8 cellular contexts compared by ENCODE assay signal in the genomic region with DNA sequence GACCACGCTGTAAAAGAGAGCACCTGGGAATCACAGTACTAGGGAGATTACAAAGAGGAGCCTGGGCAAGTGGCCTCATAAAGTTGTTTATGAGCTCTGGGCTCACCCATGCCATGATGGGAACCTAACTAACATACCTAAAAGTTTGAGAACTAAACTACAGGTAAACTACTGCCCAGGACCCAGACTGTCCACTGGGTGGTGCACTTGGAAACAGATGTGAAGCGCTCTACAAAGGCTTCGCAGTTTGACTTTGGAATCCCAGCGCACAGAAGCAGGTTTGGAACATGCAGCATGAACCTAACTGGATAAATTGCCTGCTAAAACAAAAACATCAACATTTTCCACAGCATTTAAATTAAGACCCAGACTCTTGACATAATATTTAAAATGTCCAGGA.
DNase-seq lines count a peak whose midpoint lies in the region; ATAC-seq and TF ChIP-seq lines count a peak whose summit lies in the region.

No MANE protein-coding gene starts in this region.

- H3K36me3 ChIP-seq in A673 (ENCODE audit: insufficient read depth, low read length, poor library complexity, severe bottlenecking), result no peaks in the 10 kb centered on the region
- no peaks in the 10 kb centered on the region for H3K36me3 ChIP-seq in naive thymus-derived CD4-positive, alpha-beta T cell (ENCODE audit: control insufficient read depth in 2 of 3, insufficient read depth in 3 of 3, low read length in 3 of 3)

- intact Hi-C loops in A673 (cut with micrococcal nuclease; ENCODE audit: unreplicated experiment), result loop anchor here (2.0 kb wide), 1 partner anchor 380 kb away; no protein-coding TSS in a partner anchor
- intact Hi-C loops in naive thymus-derived CD4-positive, alpha-beta T cell (cut with micrococcal nuclease), result no loop called here

- H3K4me3 ChIP-seq in A673 (ENCODE audit: low read depth, low read length, poor library complexity, severe bottlenecking), result no peak overlapping the region
- no peak overlapping the region for H3K4me3 ChIP-seq in naive thymus-derived CD4-positive, alpha-beta T cell (ENCODE audit: low read length)
- H3K4me3 ChIP-seq in foreskin fibroblast (ENCODE audit: low read depth in 1 of 2, low read length in 2 of 2), result no peak overlapping the region

- no peaks in the 10 kb centered on the region for H3K4me1 Mint-ChIP-seq in naive thymus-derived CD4-positive, alpha-beta T cell

- peaks cover 0 to 3% (median 0%) of the 10 kb centered on the region in 11 donors for H3K9me3 Mint-ChIP-seq in naive thymus-derived CD4-positive, alpha-beta T cell

- CTCF ChIA-PET in A673 (lab: Charles Lee), result no interaction called here
- CTCF ChIA-PET in naive thymus-derived CD4-positive, alpha-beta T cell (lab: Charles Lee), result no interaction called here

- H3K36me3 Mint-ChIP-seq in naive thymus-derived CD4-positive, alpha-beta T cell, result no peaks in the 10 kb centered on the region

- TF ChIP-seq CTCF in A673 (conservative IDR thresholded peaks at IDR 0.05; ENCODE audit: low read depth, low read length), result peak; percentile 67
- TF ChIP-seq CTCF in foreskin keratinocyte (conservative IDR thresholded peaks at IDR 0.05), result peak; percentile 42
- TF ChIP-seq CTCF in foreskin fibroblast (IDR thresholded peaks at IDR 0.05; ENCODE audit: low read depth, low read length), result no peak

- H3K4me1 ChIP-seq in A673 (ENCODE audit: insufficient read depth, low read length, poor library complexity, severe bottlenecking) (no peaks in the 10 kb centered on the region), foreskin keratinocyte (no peaks in the 10 kb centered on the region)
- H3K4me1 ChIP-seq in naive thymus-derived CD4-positive, alpha-beta T cell (ENCODE audit: control insufficient read depth in 2 of 2, insufficient read depth in 2 of 2, low read length in 2 of 2), result no peaks in the 10 kb centered on the region

- POLR2A ChIA-PET in A673 (lab: Charles Lee; ENCODE audit: low non-redundant PET), result no interaction called here
- POLR2A ChIA-PET in naive thymus-derived CD4-positive, alpha-beta T cell (lab: Charles Lee), result no interaction called here

- H3K27ac ChIP-seq in A673 (ENCODE audit: low read depth, low read length, poor library complexity, severe bottlenecking), result no peak overlapping the region
- H3K27ac ChIP-seq in foreskin keratinocyte, result no peak overlapping the region
- H3K27ac ChIP-seq in naive thymus-derived CD4-positive, alpha-beta T cell (ENCODE audit: low read depth, low read length), result no peak overlapping the region

- peak; percentile 79 for ATAC-seq in GM19351 (IDR thresholded peaks at IDR 0.05; ENCODE audit: unreplicated experiment)
- ATAC-seq in foreskin keratinocyte, result peak; percentile 34
- no peak for ATAC-seq in naive thymus-derived CD4-positive, alpha-beta T cell
- no peak for ATAC-seq in GM19395 (IDR thresholded peaks at IDR 0.05; ENCODE audit: unreplicated experiment)

- H3K9me3 ChIP-seq in A673 (ENCODE audit: low read depth, low read length, poor library complexity, severe bottlenecking), result no peaks in the 10 kb centered on the region
- no peaks in the 10 kb centered on the region for H3K9me3 ChIP-seq in naive thymus-derived CD4-positive, alpha-beta T cell (ENCODE audit: control insufficient read depth in 2 of 3, low read length in 3 of 3)

- H3K27me3 ChIP-seq in A673 (replicated peaks; ENCODE audit: insufficient read depth, low read depth, low read length, poor library complexity) (no peaks in the 10 kb centered on the region), foreskin keratinocyte (no peaks in the 10 kb centered on the region)
- no peaks in the 10 kb centered on the region for H3K27me3 ChIP-seq in naive thymus-derived CD4-positive, alpha-beta T cell (ENCODE audit: control insufficient read depth in 2 of 2, insufficient read depth in 2 of 2, low read length in 2 of 2)

- DNase-seq in A673 (ENCODE audit: low spot score), result peak; percentile 33
- DNase-seq in NCI-H69 (lab: John Stamatoyannopoulos, UW), result peak; percentile 67
- DNase-seq in foreskin keratinocyte, result peak in 1 of 2 donors; percentile 18
- DNase-seq in naive thymus-derived CD4-positive, alpha-beta T cell, result no peak
- DNase-seq in foreskin fibroblast, result no peak
- DNase-seq in NCI-H1694 treated with DMSO at 0.1 percent for 48 hours (lab: John Stamatoyannopoulos, UW), result no peak

- no peak overlapping the region for H3K27ac Mint-ChIP-seq in naive thymus-derived CD4-positive, alpha-beta T cell

- BruUV-seq in A673 (replicated peaks; lab: Mats Ljungman, UMichigan), result no TSS peak

- H3K27me3 Mint-ChIP-seq in naive thymus-derived CD4-positive, alpha-beta T cell, result peaks cover 0 to 5% (median 0%) of the 10 kb centered on the region in 5 donors

- no peak overlapping the region for H3K4me3 Mint-ChIP-seq in naive thymus-derived CD4-positive, alpha-beta T cell

Comparison
In these comparisons a context has a peak if more than half of its experiments do, and no peak if none do; other contexts are left out.
1. DNase-seq: peak in A673 (single experiment) and NCI-H69 (single experiment); none in naive thymus-derived CD4-positive, alpha-beta T cell (0 of 9), foreskin fibroblast (0 of 2) and NCI-H1694 treated with DMSO at 0.1 percent for 48 hours (single experiment).
2. ATAC-seq: peak in GM19351 (single experiment) and foreskin keratinocyte (single experiment); none in naive thymus-derived CD4-positive, alpha-beta T cell (single experiment) and GM19395 (single experiment).